Comparison of ENCODE assay signal across 13 cellular contexts in genomic region chrX:69024931-69025330, GRCh38.
A peak's percentile ranks its signal among the peaks of the same experiment; 100 is the strongest.
DNase-seq lines count a peak whose midpoint lies in the region; ATAC-seq, FAIRE-seq and TF ChIP-seq lines count a peak whose summit lies in the region.
"Had no signal": no experiment of that assay in that cellular context is flagged by ENCODE, and none has a peak within 500 bp of the region (broad histone marks: within the 10 kb centered on the region; RNA-seq: fewer than 3 reads in every experiment).

No MANE protein-coding gene starts in this region.

- no peaks in the 10 kb centered on the region for H3K36me3 ChIP-seq in right atrium auricular region

- no peaks in the 10 kb centered on the region for H3K36me3 Mint-ChIP-seq in activated CD8-positive, alpha-beta T cell treated with anti-CD3 and anti-CD28 coated beads for 36 hours (ENCODE audit: low read depth)
- H3K36me3 Mint-ChIP-seq: CD8-positive, alpha-beta memory T cell; T-cell had no signal

- H3K4me3 ChIP-seq in right atrium auricular region: no peak overlapping the region

- FAIRE-seq in GM12892 (lab: Jason Lieb, UNC): no peak
- FAIRE-seq: endothelial cell of umbilical vein had no signal

- no peaks in the 10 kb centered on the region for H3K4me1 Mint-ChIP-seq in activated CD8-positive, alpha-beta T cell treated with anti-CD3 and anti-CD28 coated beads for 36 hours (ENCODE audit: low read depth)
- H3K4me1 Mint-ChIP-seq: CD8-positive, alpha-beta memory T cell; T-cell had no signal

- H3K27ac ChIP-seq in right atrium auricular region: peak overlapping the region in 1 of 2 donors; percentile 36

- no peak for TF ChIP-seq CTCF in right atrium auricular region (IDR thresholded peaks at IDR 0.05)
- TF ChIP-seq CTCF in activated CD8-positive, alpha-beta T cell treated with anti-CD3 and anti-CD28 coated beads for 36 hours (IDR thresholded peaks at IDR 0.05): no peak

- H3K27me3 Mint-ChIP-seq in activated CD8-positive, alpha-beta T cell treated with anti-CD3 and anti-CD28 coated beads for 36 hours: no peaks in the 10 kb centered on the region
- H3K27me3 Mint-ChIP-seq: CD8-positive, alpha-beta memory T cell had no signal

- intact Hi-C loops in activated CD8-positive, alpha-beta T cell treated with anti-CD3 and anti-CD28 coated beads for 36 hours (cut with micrococcal nuclease): no loop called here

- H3K27me3 ChIP-seq in right atrium auricular region: no peaks in the 10 kb centered on the region

- ATAC-seq in activated CD8-positive, alpha-beta T cell treated with anti-CD3 and anti-CD28 coated beads for 36 hours: no peak
- ATAC-seq: activated T-cell treated with anti-CD3 and anti-CD28 coated beads, Interleukin-2, amount 50 U/mL, for 4 hours; T-cell had no signal

- H3K4me1 ChIP-seq in right atrium auricular region: peaks cover 0 to 9% of the 10 kb centered on the region in 2 donors

- no peaks in the 10 kb centered on the region for H3K9me3 Mint-ChIP-seq in activated CD8-positive, alpha-beta T cell treated with anti-CD3 and anti-CD28 coated beads for 36 hours
- H3K9me3 Mint-ChIP-seq: activated T-cell treated with anti-CD3 and anti-CD28 coated beads, Interleukin-2, amount 50 U/mL, for 4 hours; CD8-positive, alpha-beta memory T cell; T-cell had no signal

- POLR2A ChIA-PET in activated CD8-positive, alpha-beta T cell treated with anti-CD3 and anti-CD28 coated beads for 36 hours (lab: Charles Lee): no interaction called here

- no peak overlapping the region for H3K27ac Mint-ChIP-seq in activated CD8-positive, alpha-beta T cell treated with anti-CD3 and anti-CD28 coated beads for 36 hours
- H3K27ac Mint-ChIP-seq: CD8-positive, alpha-beta memory T cell; T-cell had no signal

- DNase-seq in ELF-1 (ENCODE audit: low read depth, low spot score) (peak; percentile 72), astrocyte of the hippocampus (ENCODE audit: low read depth, low spot score) (peak; percentile 44), right atrium auricular region (ENCODE audit: low spot score) (peak; percentile 75), renal cortical epithelial cell (ENCODE audit: low read depth) (peak; percentile 27), GM12892 (ENCODE audit: insufficient read length) (no peak), SHP77 treated with DMSO at 0.1 percent for 48 hours (lab: John Stamatoyannopoulos, UW) (no peak)
- no peak for DNase-seq in activated CD8-positive, alpha-beta T cell treated with anti-CD3 and anti-CD28 coated beads for 36 hours
- no peak for DNase-seq in stimulated activated naive CD4-positive, alpha-beta T cell (lab: John Stamatoyannopoulos, UW)
- DNase-seq: activated T-cell treated with anti-CD3 and anti-CD28 coated beads, Interleukin-2, amount 50 U/mL, for 4 hours; CD8-positive, alpha-beta memory T cell; NCI-H2029 treated with DMSO at 0.1 percent for 48 hours; T-cell had no signal

- no peak overlapping the region for H3K4me3 Mint-ChIP-seq in activated CD8-positive, alpha-beta T cell treated with anti-CD3 and anti-CD28 coated beads for 36 hours
- H3K4me3 Mint-ChIP-seq: activated T-cell treated with anti-CD3 and anti-CD28 coated beads, Interleukin-2, amount 50 U/mL, for 4 hours; CD8-positive, alpha-beta memory T cell; T-cell had no signal

- TF ChIP-seq POLR2A in GM12892 (IDR thresholded peaks at IDR 0.05; ENCODE audit: low read depth, low read length): no peak

- H3K9me3 ChIP-seq in right atrium auricular region: no peaks in the 10 kb centered on the region

- CTCF ChIA-PET in activated CD8-positive, alpha-beta T cell treated with anti-CD3 and anti-CD28 coated beads for 36 hours (lab: Charles Lee): no interaction called here

Comparison
In these comparisons a context has a peak if more than half of its experiments do, and no peak if none do; other contexts are left out.
1. DNase-seq: peak in ELF-1 (single experiment), astrocyte of the hippocampus (single experiment), right atrium auricular region (single experiment) and renal cortical epithelial cell (single experiment); none in activated CD8-positive, alpha-beta T cell treated with anti-CD3 and anti-CD28 coated beads for 36 hours (single experiment), GM12892 (single experiment), stimulated activated naive CD4-positive, alpha-beta T cell (0 of 6) and SHP77 treated with DMSO at 0.1 percent for 48 hours (single experiment).